In genomic region chr9:125663127-125663526, GRCh38 we compare ENCODE assay signal across 11 cellular contexts. TPM values are rescaled to one million over a fixed set of nuclear protein-coding genes. Genes with fewer than 3 reads are reported as not detected.
DNase-seq lines count a peak whose midpoint lies in the region; ATAC-seq and TF ChIP-seq lines count a peak whose summit lies in the region.
"Had no signal": no experiment of that assay in that cellular context is flagged by ENCODE, and none has a peak within 500 bp of the region (broad histone marks: within the 10 kb centered on the region; RNA-seq: fewer than 3 reads in every experiment).

No MANE protein-coding gene starts in this region.

- peak overlapping the region; percentile 30; the same call in 1 of the 2 replicates for H2AFZ ChIP-seq in PC-9

- no peaks in the 10 kb centered on the region for H3K9me3 Mint-ChIP-seq in activated T-cell treated with anti-CD3 and anti-CD28 coated beads, Interleukin-2, amount 50 U/mL, for 72 hours
- H3K9me3 Mint-ChIP-seq in dendritic cell treated with granulocyte-macrophage colony-stimulating factor and Interleukin-4, amounts not matched to agents 40 ng/mL and 50 ng/mL, for 4 days = no peaks in the 10 kb centered on the region
- H3K9me3 Mint-ChIP-seq: memory B cell had no signal

- H3K9me3 ChIP-seq in PC-9 (ENCODE audit: insufficient read depth, low read depth) = no peaks in the 10 kb centered on the region
- H3K9me3 ChIP-seq in stomach = no peaks in the 10 kb centered on the region
- no peaks in the 10 kb centered on the region for H3K9me3 ChIP-seq in tibial nerve

- ATAC-seq in activated T-cell treated with anti-CD3 and anti-CD28 coated beads, Interleukin-2, amount 50 U/mL, for 72 hours (replicated peaks in 1 of 2) = peak; percentile 67 to 76
- ATAC-seq in stimulated activated naive CD8-positive, alpha-beta T cell treated with anti-CD3 and anti-CD28 coated beads, Interleukin-15, Interleukin-2, amounts not matched to agents 100 U/mL and 50 U/mL, for 24 hours = peak; percentile 77

- CTCF ChIA-PET in PC-9 (lab: Charles Lee) = no interaction called here

- H3F3A ChIP-seq in PC-9 (ENCODE audit: insufficient read depth, low read depth) = peaks cover 24% of the 10 kb centered on the region

- TF ChIP-seq EP300 in stomach (IDR thresholded peaks at IDR 0.05) (no peak), tibial nerve (IDR thresholded peaks at IDR 0.05) (no peak)

- peak overlapping the region; percentile 39 for H3K27ac Mint-ChIP-seq in activated T-cell treated with anti-CD3 and anti-CD28 coated beads, Interleukin-2, amount 50 U/mL, for 72 hours
- peak overlapping the region; percentile 75 for H3K27ac Mint-ChIP-seq in dendritic cell treated with granulocyte-macrophage colony-stimulating factor and Interleukin-4, amounts not matched to agents 40 ng/mL and 50 ng/mL, for 4 days
- H3K27ac Mint-ChIP-seq: memory B cell had no signal

- H3K4me1 ChIP-seq in PC-9 (replicated peaks; ENCODE audit: insufficient read depth) = peaks cover 11% of the 10 kb centered on the region; the same call in 1 of the 2 replicates
- no peaks in the 10 kb centered on the region for H3K4me1 ChIP-seq in stomach
- H3K4me1 ChIP-seq in tibial nerve = peaks cover 0 to 4% (median 0%) of the 10 kb centered on the region in 4 donors

- no peak for TF ChIP-seq CTCF in PC-9 (conservative IDR thresholded peaks at IDR 0.05)
- TF ChIP-seq CTCF in stomach (IDR thresholded peaks at IDR 0.05) = no peak
- no peak for TF ChIP-seq CTCF in tibial nerve (IDR thresholded peaks at IDR 0.05)

- peaks cover 3 to 6% of the 10 kb centered on the region in 2 donors for H3K36me3 Mint-ChIP-seq in activated T-cell treated with anti-CD3 and anti-CD28 coated beads, Interleukin-2, amount 50 U/mL, for 72 hours (ENCODE audit: insufficient read depth in 2 of 2)
- peaks cover 30% of the 10 kb centered on the region for H3K36me3 Mint-ChIP-seq in dendritic cell treated with granulocyte-macrophage colony-stimulating factor and Interleukin-4, amounts not matched to agents 40 ng/mL and 50 ng/mL, for 4 days (ENCODE audit: low read depth)

- H4K20me1 ChIP-seq in PC-9 (ENCODE audit: insufficient read depth) = no peaks in the 10 kb centered on the region

- BruUV-seq in PC-9 (replicated peaks; lab: Mats Ljungman, UMichigan) = no TSS peak

- peaks cover 10% of the 10 kb centered on the region for H3K4me1 Mint-ChIP-seq in activated T-cell treated with anti-CD3 and anti-CD28 coated beads, Interleukin-2, amount 50 U/mL, for 72 hours (ENCODE audit: low read depth)
- H3K4me1 Mint-ChIP-seq in dendritic cell treated with granulocyte-macrophage colony-stimulating factor and Interleukin-4, amounts not matched to agents 40 ng/mL and 50 ng/mL, for 4 days (ENCODE audit: low read depth) = peaks cover 8% of the 10 kb centered on the region

- peak overlapping the region; percentile 21; the same call in 1 of the 2 replicates for H3K4me2 ChIP-seq in PC-9

- intact Hi-C loops in PC-9 (cut with micrococcal nuclease; ENCODE audit: unreplicated experiment) (no loop called here), stomach (cut with DNase I; ENCODE audit: low total_unique reads) (no loop called here)
- intact Hi-C loops in dendritic cell treated with granulocyte-macrophage colony-stimulating factor and Interleukin-4, amounts not matched to agents 40 ng/mL and 50 ng/mL, for 4 days (cut with micrococcal nuclease) = no loop called here

- 47 to 57% (median 50%) methylated on average over 3 of the region's 3 CpGs for WGBS in stomach, 5 donors
- WGBS in tibial nerve, 2 donors = 67 to 71% methylated on average over 3 of the region's 3 CpGs

- H3K79me2 ChIP-seq in PC-9 (ENCODE audit: low read depth) = no peaks in the 10 kb centered on the region; the same call in 1 of the 2 replicates

- no peaks in the 10 kb centered on the region for H3K27me3 ChIP-seq in PC-9 (ENCODE audit: insufficient read depth, low read depth)
- no peaks in the 10 kb centered on the region for H3K27me3 ChIP-seq in stomach
- no peaks in the 10 kb centered on the region for H3K27me3 ChIP-seq in tibial nerve
- no peaks in the 10 kb centered on the region for H3K27me3 ChIP-seq in H7 (ENCODE audit: control insufficient read depth, insufficient read depth, low read length)
- H3K27me3 ChIP-seq: cardiac muscle cell had no signal

- H3K27ac ChIP-seq in PC-9 (peak overlapping the region; percentile 57), stomach (no peak overlapping the region), tibial nerve (no peak overlapping the region)
- H3K27ac ChIP-seq: C4-2B, cardiac muscle cell had no signal

- H3K4me3 ChIP-seq in PC-9 = no peak overlapping the region
- no peak overlapping the region for H3K4me3 ChIP-seq in stomach
- no peak overlapping the region for H3K4me3 ChIP-seq in tibial nerve
- H3K4me3 ChIP-seq in H7 (ENCODE audit: insufficient read depth, low read depth, low read length) = no peak overlapping the region
- H3K4me3 ChIP-seq: cardiac muscle cell had no signal

- TF ChIP-seq POLR2A in stomach (IDR thresholded peaks at IDR 0.05) (no peak), tibial nerve (IDR thresholded peaks at IDR 0.05) (no peak)

- POLR2A ChIA-PET in PC-9 (lab: Charles Lee; ENCODE audit: unreplicated experiment) = interaction anchor here (0.6 kb wide), 1 partner anchor 145 kb away, joined by 3 read pairs; no protein-coding TSS in a partner anchor

- H3K36me3 ChIP-seq in PC-9 (ENCODE audit: low read depth) = 0 out of 2 replicates have a peak, but pooled peaks cover 7% of the 10 kb centered on the region
- peaks cover 0 to 19% (median 9%) of the 10 kb centered on the region in 4 donors for H3K36me3 ChIP-seq in stomach
- peaks cover 0 to 40% (median 0%) of the 10 kb centered on the region in 3 donors for H3K36me3 ChIP-seq in tibial nerve
- no peaks in the 10 kb centered on the region for H3K36me3 ChIP-seq in H7 (replicated peaks; ENCODE audit: control insufficient read depth, insufficient read depth, low read length)
- H3K36me3 ChIP-seq: cardiac muscle cell had no signal

- no peaks in the 10 kb centered on the region for H3K27me3 Mint-ChIP-seq in activated T-cell treated with anti-CD3 and anti-CD28 coated beads, Interleukin-2, amount 50 U/mL, for 72 hours (ENCODE audit: low read depth)
- no peaks in the 10 kb centered on the region for H3K27me3 Mint-ChIP-seq in dendritic cell treated with granulocyte-macrophage colony-stimulating factor and Interleukin-4, amounts not matched to agents 40 ng/mL and 50 ng/mL, for 4 days
- H3K27me3 Mint-ChIP-seq: memory B cell had no signal

- no peaks in the 10 kb centered on the region for H3K9me2 ChIP-seq in PC-9 (ENCODE audit: insufficient read depth)

- peak overlapping the region; percentile 4 to 55 for H3K4me3 Mint-ChIP-seq in activated T-cell treated with anti-CD3 and anti-CD28 coated beads, Interleukin-2, amount 50 U/mL, for 72 hours
- no peak overlapping the region for H3K4me3 Mint-ChIP-seq in dendritic cell treated with granulocyte-macrophage colony-stimulating factor and Interleukin-4, amounts not matched to agents 40 ng/mL and 50 ng/mL, for 4 days
- H3K4me3 Mint-ChIP-seq: memory B cell had no signal

- peak in 1 of 2 donors; percentile 4 for DNase-seq in activated T-cell treated with anti-CD3 and anti-CD28 coated beads, Interleukin-2, amount 50 U/mL, for 72 hours
- DNase-seq in activated T-cell treated with anti-CD3 and anti-CD28 coated beads, Interleukin-2, amount 50 U/mL, for 1 hour = no peak
- DNase-seq in PC-9 = peak in 1 of 2 experiments; percentile 79
- DNase-seq in stimulated activated naive CD8-positive, alpha-beta T cell treated with anti-CD3 and anti-CD28 coated beads, Interleukin-15, Interleukin-2, amounts not matched to agents 100 U/mL and 50 U/mL, for 24 hours = no peak
- DNase-seq in stomach = no peak
- no peak for DNase-seq in tibial nerve (ENCODE audit: low spot score in 2 of 2)
- DNase-seq in H7 = no peak

RNA-seq across cellular contexts. Expression of gene MAPKAP1, which starts 43.9 kb away (rescaled TPM):
- total RNA-seq in activated T-cell treated with anti-CD3 and anti-CD28 coated beads, Interleukin-2, amount 50 U/mL, for 72 hours = 10 to 100 TPM; 42.1 to 42.8 TPM
- 112 and 115 TPM in 2 replicates for total RNA-seq in PC-9 (2021)
- 100 to 1,000 TPM in 3 of 5 donors, 10 to 100 TPM in 2; 32.7 to 212 (median 114) TPM for total RNA-seq in stomach
- 10 to 100 TPM; 52.8 to 92.7 (median 63.0) TPM for polyA plus RNA-seq in stomach
- 100 to 1,000 TPM in 1 of 4 donors, 10 to 100 TPM in 3; 61.4 to 111 (median 92.7) TPM for total RNA-seq in tibial nerve
- 114 and 137 TPM in 2 replicates for total RNA-seq in H7 (2014; rRNA removed; shearing (Covaris generic))
